17 cellular contexts compared by ENCODE assay signal in genomic region chr10:1069680-1070079, GRCh38. TPM values are rescaled to one million over a fixed set of nuclear protein-coding genes. Genes with fewer than 3 reads are reported as not detected.
"Had no signal": no experiment of that assay in that cellular context is flagged by ENCODE, and none has a peak within 500 bp of the region (broad histone marks: within the 10 kb centered on the region; RNA-seq: fewer than 3 reads in every experiment).

No MANE protein-coding gene starts in this region.

- H3K27ac Mint-ChIP-seq: activated CD8-positive, alpha-beta T cell treated with anti-CD3 and anti-CD28 coated beads, Interleukin-2, amount 10 ng/mL, durations not matched to agents 7 days and 5 days; activated naive CD8-positive, alpha-beta T cell treated with anti-CD3 and anti-CD28 coated beads, Interleukin-2, amount 10 ng/mL, durations not matched to agents 7 days and 5 days; nephron progenitor cell; stimulated activated naive CD8-positive, alpha-beta T cell treated with anti-CD3 and anti-CD28 coated beads, Interleukin-15, amount 100 ng/mL, for 72 hours had no signal

- H3K27ac ChIP-seq: breast epithelium, testis, upper lobe of right lung had no signal

- DNase-seq: activated CD4-positive, alpha-beta T cell treated with anti-CD3 and anti-CD28 coated beads for 48 hours; activated CD8-positive, alpha-beta T cell treated with anti-CD3 and anti-CD28 coated beads, Interleukin-2, amount 10 ng/mL, durations not matched to agents 7 days and 5 days; activated gamma-delta T cell treated with Interleukin-2 at 50 U/mL for 16 hours; activated naive CD8-positive, alpha-beta T cell treated with anti-CD3 and anti-CD28 coated beads, Interleukin-2, amount 10 ng/mL, durations not matched to agents 7 days and 5 days; aorta; head of caudate nucleus; nephron progenitor cell; stimulated activated CD4-positive, alpha-beta T cell treated with anti-CD3 and anti-CD28 coated beads, Interleukin-12 subunit alpha, Interleukin-12 subunit beta, amount 100 ng/mL, for 4 hours; stimulated activated naive CD8-positive, alpha-beta T cell treated with anti-CD3 and anti-CD28 coated beads, Interleukin-15, amount 100 ng/mL, for 72 hours; T-cell; testis; upper lobe of right lung had no signal

- ATAC-seq: activated CD8-positive, alpha-beta T cell treated with anti-CD3 and anti-CD28 coated beads, Interleukin-2, amount 10 ng/mL, durations not matched to agents 7 days and 5 days; stimulated activated naive CD8-positive, alpha-beta T cell treated with anti-CD3 and anti-CD28 coated beads, Interleukin-15, amount 100 ng/mL, for 72 hours; T-cell; upper lobe of right lung had no signal

- H3K27me3 Mint-ChIP-seq: activated naive CD8-positive, alpha-beta T cell treated with anti-CD3 and anti-CD28 coated beads, Interleukin-2, amount 10 ng/mL, durations not matched to agents 7 days and 5 days; stimulated activated naive CD8-positive, alpha-beta T cell treated with anti-CD3 and anti-CD28 coated beads, Interleukin-15, amount 100 ng/mL, for 72 hours; T-cell had no signal

- H3K4me1 Mint-ChIP-seq: nephron progenitor cell had no signal

- H3K9me3 Mint-ChIP-seq: activated naive CD8-positive, alpha-beta T cell treated with anti-CD3 and anti-CD28 coated beads, Interleukin-2, amount 10 ng/mL, durations not matched to agents 7 days and 5 days; nephron progenitor cell; stimulated activated naive CD8-positive, alpha-beta T cell treated with anti-CD3 and anti-CD28 coated beads, Interleukin-15, amount 100 ng/mL, for 72 hours; T-cell had no signal

- H3K4me3 Mint-ChIP-seq: activated CD8-positive, alpha-beta T cell treated with anti-CD3 and anti-CD28 coated beads, Interleukin-2, amount 10 ng/mL, durations not matched to agents 7 days and 5 days; activated naive CD8-positive, alpha-beta T cell treated with anti-CD3 and anti-CD28 coated beads, Interleukin-2, amount 10 ng/mL, durations not matched to agents 7 days and 5 days; nephron progenitor cell; stimulated activated naive CD8-positive, alpha-beta T cell treated with anti-CD3 and anti-CD28 coated beads, Interleukin-15, amount 100 ng/mL, for 72 hours; T-cell had no signal

RNA-seq across cellular contexts. Expression of gene IDI2, which starts 44.0 kb away (rescaled TPM):
- total RNA-seq: activated CD8-positive, alpha-beta T cell treated with anti-CD3 and anti-CD28 coated beads, Interleukin-2, amount 10 ng/mL, durations not matched to agents 7 days and 5 days; activated naive CD8-positive, alpha-beta T cell treated with anti-CD3 and anti-CD28 coated beads, Interleukin-2, amount 10 ng/mL, durations not matched to agents 7 days and 5 days; aorta; breast epithelium; endothelial cell of umbilical vein; lung microvascular endothelial cell; mononuclear cell; osteoblast; T-cell; upper lobe of right lung had no signal
